In genomic region chr20:31569163-31570020, GRCh38 we compare ENCODE assay signal across 8 cellular contexts. TPM values are rescaled to one million over a fixed set of nuclear protein-coding genes. Genes with fewer than 3 reads are reported as not detected.
DNase-seq lines count a peak whose midpoint lies in the region; ATAC-seq and TF ChIP-seq lines count a peak whose summit lies in the region.

No MANE protein-coding gene starts in this region.

- peaks cover 98% of the 10 kb centered on the region for H3K36me3 Mint-ChIP-seq in Calu3 (ENCODE audit: insufficient read depth, unreplicated experiment)
- H3K36me3 Mint-ChIP-seq in T-helper 1 cell treated with Interleukin-12 subunit alpha and Interleukin-12 subunit beta and Interleukin-4 antibody, amounts not matched to agents 30 μg/mL and 1 μg/mL, for 36 hours (ENCODE audit: low read depth) = peaks cover 13% of the 10 kb centered on the region

- H3K27me3 Mint-ChIP-seq in Calu3 (ENCODE audit: unreplicated experiment) = no peaks in the 10 kb centered on the region
- no peaks in the 10 kb centered on the region for H3K27me3 Mint-ChIP-seq in T-helper 1 cell treated with Interleukin-12 subunit alpha and Interleukin-12 subunit beta and Interleukin-4 antibody, amounts not matched to agents 30 μg/mL and 1 μg/mL, for 36 hours (ENCODE audit: low read depth)

- no peak for ATAC-seq in HG02610 (IDR thresholded peaks at IDR 0.05; ENCODE audit: unreplicated experiment)

- H3K27ac Mint-ChIP-seq in Calu3 (ENCODE audit: unreplicated experiment) = peak overlapping the region; percentile 18
- H3K27ac Mint-ChIP-seq in T-helper 1 cell treated with Interleukin-12 subunit alpha and Interleukin-12 subunit beta and Interleukin-4 antibody, amounts not matched to agents 30 μg/mL and 1 μg/mL, for 36 hours = peak overlapping the region; percentile 20

- peaks cover 86% of the 10 kb centered on the region for H3K4me1 Mint-ChIP-seq in Calu3 (ENCODE audit: low read depth, unreplicated experiment)
- H3K4me1 Mint-ChIP-seq in T-helper 1 cell treated with Interleukin-12 subunit alpha and Interleukin-12 subunit beta and Interleukin-4 antibody, amounts not matched to agents 30 μg/mL and 1 μg/mL, for 36 hours (ENCODE audit: low read depth) = peaks cover 27% of the 10 kb centered on the region

- no TSS peak for BruUV-seq in Calu3 (replicated peaks; lab: Mats Ljungman, UMichigan)

- in situ Hi-C loops in KBM-7 (cut with MboI; ENCODE audit: low pct_unique_long_range_greater_than_20kb, low sequenced_read_pairs) = loop anchor here (10.0 kb wide), 1 partner anchor 45 kb away; no protein-coding TSS in a partner anchor

- CTCF ChIA-PET in Calu3 (lab: Charles Lee) = interaction anchor here (0.6 to 25.3 kb wide), 11 partner anchors 9 to 154 kb away, joined by 3 to 1048 read pairs (median 7); partner anchors contain the start of gene ID1

- no peaks in the 10 kb centered on the region for H3K9me3 Mint-ChIP-seq in Calu3 (ENCODE audit: low read depth, unreplicated experiment)
- no peaks in the 10 kb centered on the region for H3K9me3 Mint-ChIP-seq in T-helper 1 cell treated with Interleukin-12 subunit alpha and Interleukin-12 subunit beta and Interleukin-4 antibody, amounts not matched to agents 30 μg/mL and 1 μg/mL, for 36 hours

- DNase-seq in Calu3 (peak; percentile 85), KBM-7 (peak; percentile 73), amniotic epithelial cell (ENCODE audit: low read depth) (peak; percentile 68), iPS-NIHi7 (ENCODE audit: extremely low spot score) (peak; percentile 42), COLO829 (ENCODE audit: low spot score) (no peak)
- peak; percentile 60 for DNase-seq in stimulated activated CD4-positive, alpha-beta T cell treated with anti-CD3 and anti-CD28 coated beads, Interleukin-12 subunit alpha, Interleukin-12 subunit beta, amount 100 ng/mL, for 4 hours

- H3K4me3 Mint-ChIP-seq in Calu3 (ENCODE audit: low read depth, unreplicated experiment) = peak overlapping the region; percentile 37
- no peak overlapping the region for H3K4me3 Mint-ChIP-seq in T-helper 1 cell treated with Interleukin-12 subunit alpha and Interleukin-12 subunit beta and Interleukin-4 antibody, amounts not matched to agents 30 μg/mL and 1 μg/mL, for 36 hours

- intact Hi-C loops in Calu3 (cut with micrococcal nuclease; ENCODE audit: unreplicated experiment) = no loop called here

- TF ChIP-seq CTCF in Calu3 (IDR thresholded peaks at IDR 0.05; ENCODE audit: unreplicated experiment) = peak; percentile 99

RNA-seq across cellular contexts. Expression of gene ID1, which starts 35.7 kb away (rescaled TPM):
- total RNA-seq in Calu3 (2022) = 347 and 431 TPM in 2 replicates

RNA-seq across cellular contexts. Expression of gene HM13, which starts 55.1 kb away (rescaled TPM):
- 342 and 378 TPM in 2 replicates for total RNA-seq in Calu3 (2022)
